In the genomic region with DNA sequence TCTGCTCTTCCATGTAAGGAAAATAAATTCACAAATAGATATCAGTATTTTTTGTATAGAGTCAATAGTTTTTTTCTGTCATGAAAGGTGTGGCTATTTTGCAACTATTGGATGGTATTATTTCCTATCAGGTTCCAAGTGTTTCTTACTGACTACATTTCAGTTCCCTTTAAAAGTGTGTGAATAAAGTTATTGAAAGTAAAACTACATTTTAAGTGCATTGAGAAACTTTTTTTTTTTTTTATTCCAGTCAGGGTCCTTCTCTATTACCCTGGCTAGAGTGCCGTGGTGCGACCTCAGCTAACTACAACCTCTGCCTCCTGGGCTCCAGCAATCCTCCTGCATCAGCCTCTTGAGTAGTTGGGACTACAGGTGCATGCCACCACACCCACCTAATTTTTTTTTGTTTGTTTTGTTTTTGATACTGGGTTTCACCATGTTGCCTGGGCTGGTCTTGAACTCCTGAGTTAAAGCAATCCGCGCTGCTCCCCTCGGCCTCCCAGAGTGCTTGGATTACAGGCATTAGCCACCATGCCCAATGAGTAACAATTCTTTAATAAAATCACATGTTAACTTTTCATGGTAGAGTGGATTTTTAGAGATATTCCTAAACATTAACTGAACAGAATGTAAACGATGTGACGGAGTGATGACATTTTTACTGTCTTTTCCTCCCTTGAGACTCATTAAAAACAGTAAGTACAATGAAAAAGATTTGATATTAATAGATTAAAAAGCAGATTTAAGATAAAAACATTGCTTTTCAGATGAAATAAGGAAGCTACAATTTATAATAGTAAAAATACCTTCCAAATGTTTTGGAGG, we compare ENCODE assay signal across 1 cellular context.
TF ChIP-seq lines count a peak whose summit lies in the region.

No MANE protein-coding gene starts in this region.

TF ChIP-seq in GM23338, 12 proteins besides CTCF, POLR2A, EP300 and RAD21 (continued from another document):
- no peak for TF ChIP-seq CREB1 (CRISPR knock-in tag; IDR thresholded peaks at IDR 0.05; ENCODE audit: low read depth)
- no peak for TF ChIP-seq EZH2phosphoT487 (IDR thresholded peaks at IDR 0.05; ENCODE audit: unreplicated experiment)
- TF ChIP-seq NANOG (IDR thresholded peaks at IDR 0.05; ENCODE audit: borderline replicate concordance) = no peak
- TF ChIP-seq, protein P1, sequence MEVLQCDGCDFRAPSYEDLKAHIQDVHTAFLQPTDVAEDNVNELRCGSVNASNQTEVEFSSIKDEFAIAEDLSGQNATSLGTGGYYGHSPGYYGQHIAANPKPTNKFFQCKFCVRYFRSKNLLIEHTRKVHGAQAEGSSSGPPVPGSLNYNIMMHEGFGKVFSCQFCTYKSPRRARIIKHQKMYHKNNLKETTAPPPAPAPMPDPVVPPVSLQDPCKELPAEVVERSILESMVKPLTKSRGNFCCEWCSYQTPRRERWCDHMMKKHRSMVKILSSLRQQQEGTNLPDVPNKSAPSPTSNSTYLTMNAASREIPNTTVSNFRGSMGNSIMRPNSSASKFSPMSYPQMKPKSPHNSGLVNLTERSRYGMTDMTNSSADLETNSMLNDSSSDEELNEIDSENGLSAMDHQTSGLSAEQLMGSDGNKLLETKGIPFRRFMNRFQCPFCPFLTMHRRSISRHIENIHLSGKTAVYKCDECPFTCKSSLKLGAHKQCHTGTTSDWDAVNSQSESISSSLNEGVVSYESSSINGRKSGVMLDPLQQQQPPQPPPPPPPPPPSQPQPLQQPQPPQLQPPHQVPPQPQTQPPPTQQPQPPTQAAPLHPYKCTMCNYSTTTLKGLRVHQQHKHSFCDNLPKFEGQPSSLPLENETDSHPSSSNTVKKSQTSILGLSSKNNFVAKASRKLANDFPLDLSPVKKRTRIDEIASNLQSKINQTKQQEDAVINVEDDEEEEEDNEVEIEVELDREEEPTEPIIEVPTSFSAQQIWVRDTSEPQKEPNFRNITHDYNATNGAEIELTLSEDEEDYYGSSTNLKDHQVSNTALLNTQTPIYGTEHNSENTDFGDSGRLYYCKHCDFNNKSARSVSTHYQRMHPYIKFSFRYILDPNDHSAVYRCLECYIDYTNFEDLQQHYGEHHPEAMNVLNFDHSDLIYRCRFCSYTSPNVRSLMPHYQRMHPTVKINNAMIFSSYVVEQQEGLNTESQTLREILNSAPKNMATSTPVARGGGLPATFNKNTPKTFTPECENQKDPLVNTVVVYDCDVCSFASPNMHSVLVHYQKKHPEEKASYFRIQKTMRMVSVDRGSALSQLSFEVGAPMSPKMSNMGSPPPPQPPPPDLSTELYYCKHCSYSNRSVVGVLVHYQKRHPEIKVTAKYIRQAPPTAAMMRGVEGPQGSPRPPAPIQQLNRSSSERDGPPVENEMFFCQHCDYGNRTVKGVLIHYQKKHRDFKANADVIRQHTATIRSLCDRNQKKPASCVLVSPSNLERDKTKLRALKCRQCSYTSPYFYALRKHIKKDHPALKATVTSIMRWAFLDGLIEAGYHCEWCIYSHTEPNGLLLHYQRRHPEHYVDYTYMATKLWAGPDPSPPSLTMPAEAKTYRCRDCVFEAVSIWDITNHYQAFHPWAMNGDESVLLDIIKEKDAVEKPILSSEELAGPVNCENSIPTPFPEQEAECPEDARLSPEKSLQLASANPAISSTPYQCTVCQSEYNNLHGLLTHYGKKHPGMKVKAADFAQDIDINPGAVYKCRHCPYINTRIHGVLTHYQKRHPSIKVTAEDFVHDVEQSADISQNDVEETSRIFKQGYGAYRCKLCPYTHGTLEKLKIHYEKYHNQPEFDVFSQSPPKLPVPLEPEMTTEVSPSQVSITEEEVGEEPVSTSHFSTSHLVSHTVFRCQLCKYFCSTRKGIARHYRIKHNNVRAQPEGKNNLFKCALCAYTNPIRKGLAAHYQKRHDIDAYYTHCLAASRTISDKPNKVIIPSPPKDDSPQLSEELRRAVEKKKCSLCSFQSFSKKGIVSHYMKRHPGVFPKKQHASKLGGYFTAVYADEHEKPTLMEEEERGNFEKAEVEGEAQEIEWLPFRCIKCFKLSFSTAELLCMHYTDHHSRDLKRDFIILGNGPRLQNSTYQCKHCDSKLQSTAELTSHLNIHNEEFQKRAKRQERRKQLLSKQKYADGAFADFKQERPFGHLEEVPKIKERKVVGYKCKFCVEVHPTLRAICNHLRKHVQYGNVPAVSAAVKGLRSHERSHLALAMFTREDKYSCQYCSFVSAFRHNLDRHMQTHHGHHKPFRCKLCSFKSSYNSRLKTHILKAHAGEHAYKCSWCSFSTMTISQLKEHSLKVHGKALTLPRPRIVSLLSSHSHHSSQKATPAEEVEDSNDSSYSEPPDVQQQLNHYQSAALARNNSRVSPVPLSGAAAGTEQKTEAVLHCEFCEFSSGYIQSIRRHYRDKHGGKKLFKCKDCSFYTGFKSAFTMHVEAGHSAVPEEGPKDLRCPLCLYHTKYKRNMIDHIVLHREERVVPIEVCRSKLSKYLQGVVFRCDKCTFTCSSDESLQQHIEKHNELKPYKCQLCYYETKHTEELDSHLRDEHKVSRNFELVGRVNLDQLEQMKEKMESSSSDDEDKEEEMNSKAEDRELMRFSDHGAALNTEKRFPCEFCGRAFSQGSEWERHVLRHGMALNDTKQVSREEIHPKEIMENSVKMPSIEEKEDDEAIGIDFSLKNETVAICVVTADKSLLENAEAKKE (CRISPR knock-in tag; IDR thresholded peaks at IDR 0.05) = no peak
- no peak for TF ChIP-seq ZNF331 (CRISPR knock-in tag; IDR thresholded peaks at IDR 0.05; ENCODE audit: low read depth)
- TF ChIP-seq JUNB (IDR thresholded peaks at IDR 0.05; ENCODE audit: unreplicated experiment) = no peak
